In genomic region chr4:2497931-2498330, GRCh38 we compare ENCODE assay signal across 9 cellular contexts. TPM values are rescaled to one million over a fixed set of nuclear protein-coding genes. Genes with fewer than 3 reads are reported as not detected.
DNase-seq lines count a peak whose midpoint lies in the region; ATAC-seq and TF ChIP-seq lines count a peak whose summit lies in the region.
"Had no signal": no experiment of that assay in that cellular context is flagged by ENCODE, and none has a peak within 500 bp of the region (broad histone marks: within the 10 kb centered on the region; RNA-seq: fewer than 3 reads in every experiment).

No MANE protein-coding gene starts in this region.

- WGBS in gastroesophageal sphincter (ENCODE audit: low coverage in 1 of 2), 2 donors: 60 to 61% methylated on average over 3 to 4 of the region's 9 CpGs

- peaks cover 0 to 18% (median 0%) of the 10 kb centered on the region in 3 donors for H3K4me1 ChIP-seq in gastroesophageal sphincter

- POLR2A ChIA-PET in T-cell (lab: Charles Lee): no interaction called here
- POLR2A ChIA-PET in activated CD4-positive, alpha-beta memory T cell treated with anti-CD3 and anti-CD28 coated beads, Interleukin-2, amount 10 ng/mL, durations not matched to agents 7 days and 5 days (lab: Charles Lee): interaction anchor here (0.7 to 1.5 kb wide), 3 partner anchors 10 to 38 kb away, joined by 3 to 5 read pairs (median 3); no protein-coding TSS in a partner anchor
- POLR2A ChIA-PET in activated CD4-positive, alpha-beta T cell treated with anti-CD3 and anti-CD28 coated beads for 36 hours (lab: Charles Lee): interaction anchor here (0.7 kb wide), 1 partner anchor 9 kb away, joined by 3 read pairs; no protein-coding TSS in a partner anchor

- no peaks in the 10 kb centered on the region for H3K27me3 ChIP-seq in gastroesophageal sphincter

- TF ChIP-seq POLR2A in gastroesophageal sphincter (IDR thresholded peaks at IDR 0.05): no peak

- intact Hi-C loops in activated CD4-positive, alpha-beta T cell treated with anti-CD3 and anti-CD28 coated beads for 36 hours (cut with DNase I, micrococcal nuclease): no loop called here

- no peaks in the 10 kb centered on the region for H3K9me3 ChIP-seq in gastroesophageal sphincter

- no peak overlapping the region for H3K27ac ChIP-seq in gastroesophageal sphincter

- peaks cover 0 to 96% of the 10 kb centered on the region in 2 donors for H3K36me3 ChIP-seq in gastroesophageal sphincter

- no peak for TF ChIP-seq CTCF in gastroesophageal sphincter (IDR thresholded peaks at IDR 0.05)

- H3K4me3 Mint-ChIP-seq in T-cell: no peak overlapping the region
- no peak overlapping the region for H3K4me3 Mint-ChIP-seq in activated CD4-positive, alpha-beta memory T cell treated with anti-CD3 and anti-CD28 coated beads, Interleukin-2, amount 10 ng/mL, durations not matched to agents 7 days and 5 days
- H3K4me3 Mint-ChIP-seq in activated CD4-positive, alpha-beta T cell treated with anti-CD3 and anti-CD28 coated beads for 36 hours: no peak overlapping the region
- no peak overlapping the region for H3K4me3 Mint-ChIP-seq in activated CD8-positive, alpha-beta memory T cell treated with anti-CD3 and anti-CD28 coated beads, Interleukin-2, amount 10 ng/mL, durations not matched to agents 7 days and 5 days

- no peak overlapping the region for H3K4me3 ChIP-seq in gastroesophageal sphincter

- TF ChIP-seq EP300 in gastroesophageal sphincter (IDR thresholded peaks at IDR 0.05): no peak

- no peaks in the 10 kb centered on the region for H3K27me3 Mint-ChIP-seq in T-cell
- no peaks in the 10 kb centered on the region for H3K27me3 Mint-ChIP-seq in activated CD4-positive, alpha-beta memory T cell treated with anti-CD3 and anti-CD28 coated beads, Interleukin-2, amount 10 ng/mL, durations not matched to agents 7 days and 5 days
- H3K27me3 Mint-ChIP-seq in activated CD4-positive, alpha-beta T cell treated with anti-CD3 and anti-CD28 coated beads for 36 hours: no peaks in the 10 kb centered on the region
- no peaks in the 10 kb centered on the region for H3K27me3 Mint-ChIP-seq in activated CD8-positive, alpha-beta memory T cell treated with anti-CD3 and anti-CD28 coated beads, Interleukin-2, amount 10 ng/mL, durations not matched to agents 7 days and 5 days

- peaks cover 37% of the 10 kb centered on the region for H3K36me3 Mint-ChIP-seq in T-cell
- peaks cover 74% of the 10 kb centered on the region for H3K36me3 Mint-ChIP-seq in activated CD4-positive, alpha-beta memory T cell treated with anti-CD3 and anti-CD28 coated beads, Interleukin-2, amount 10 ng/mL, durations not matched to agents 7 days and 5 days (ENCODE audit: low read depth)
- peaks cover 52% of the 10 kb centered on the region for H3K36me3 Mint-ChIP-seq in activated CD4-positive, alpha-beta T cell treated with anti-CD3 and anti-CD28 coated beads for 36 hours (ENCODE audit: low read depth)
- H3K36me3 Mint-ChIP-seq in activated CD8-positive, alpha-beta memory T cell treated with anti-CD3 and anti-CD28 coated beads, Interleukin-2, amount 10 ng/mL, durations not matched to agents 7 days and 5 days: peaks cover 60% of the 10 kb centered on the region

- no peak overlapping the region for H3K27ac Mint-ChIP-seq in T-cell
- H3K27ac Mint-ChIP-seq in activated CD4-positive, alpha-beta memory T cell treated with anti-CD3 and anti-CD28 coated beads, Interleukin-2, amount 10 ng/mL, durations not matched to agents 7 days and 5 days: no peak overlapping the region
- H3K27ac Mint-ChIP-seq in activated CD4-positive, alpha-beta T cell treated with anti-CD3 and anti-CD28 coated beads for 36 hours: no peak overlapping the region
- H3K27ac Mint-ChIP-seq in activated CD8-positive, alpha-beta memory T cell treated with anti-CD3 and anti-CD28 coated beads, Interleukin-2, amount 10 ng/mL, durations not matched to agents 7 days and 5 days: no peak overlapping the region

- CTCF ChIA-PET in T-cell (lab: Charles Lee): no interaction called here
- CTCF ChIA-PET in activated CD4-positive, alpha-beta memory T cell treated with anti-CD3 and anti-CD28 coated beads, Interleukin-2, amount 10 ng/mL, durations not matched to agents 7 days and 5 days (lab: Charles Lee): no interaction called here
- CTCF ChIA-PET in activated CD4-positive, alpha-beta T cell treated with anti-CD3 and anti-CD28 coated beads for 36 hours (lab: Charles Lee): interaction anchor here (0.8 kb wide), 1 partner anchor 278 kb away, joined by 5 read pairs; no protein-coding TSS in a partner anchor
- CTCF ChIA-PET in activated CD8-positive, alpha-beta memory T cell treated with anti-CD3 and anti-CD28 coated beads, Interleukin-2, amount 10 ng/mL, durations not matched to agents 7 days and 5 days (lab: Charles Lee): no interaction called here

- peaks cover 4 to 11% (median 9%) of the 10 kb centered on the region in 3 donors for H3K4me1 Mint-ChIP-seq in T-cell
- H3K4me1 Mint-ChIP-seq in activated CD4-positive, alpha-beta memory T cell treated with anti-CD3 and anti-CD28 coated beads, Interleukin-2, amount 10 ng/mL, durations not matched to agents 7 days and 5 days: peaks cover 6% of the 10 kb centered on the region
- peaks cover 9% of the 10 kb centered on the region for H3K4me1 Mint-ChIP-seq in activated CD4-positive, alpha-beta T cell treated with anti-CD3 and anti-CD28 coated beads for 36 hours
- peaks cover 19% of the 10 kb centered on the region for H3K4me1 Mint-ChIP-seq in activated CD8-positive, alpha-beta memory T cell treated with anti-CD3 and anti-CD28 coated beads, Interleukin-2, amount 10 ng/mL, durations not matched to agents 7 days and 5 days

- ATAC-seq in GM18502 (IDR thresholded peaks at IDR 0.05; ENCODE audit: poor library complexity, unreplicated experiment) (peak; percentile 96), GM21360 (IDR thresholded peaks at IDR 0.05; ENCODE audit: unreplicated experiment) (peak; percentile 89), HG03139 (IDR thresholded peaks at IDR 0.05; ENCODE audit: unreplicated experiment) (peak; percentile 90), gastroesophageal sphincter (peak; percentile 60), T-cell (replicated peaks in 1 of 4) (no peak)
- no peak for ATAC-seq in activated CD4-positive, alpha-beta T cell treated with anti-CD3 and anti-CD28 coated beads for 36 hours
- ATAC-seq in activated CD8-positive, alpha-beta memory T cell treated with anti-CD3 and anti-CD28 coated beads, Interleukin-2, amount 10 ng/mL, durations not matched to agents 7 days and 5 days: no peak

- DNase-seq in T-cell: no peak
- no peak for DNase-seq in activated CD4-positive, alpha-beta memory T cell treated with anti-CD3 and anti-CD28 coated beads, Interleukin-2, amount 10 ng/mL, durations not matched to agents 7 days and 5 days
- no peak for DNase-seq in activated CD4-positive, alpha-beta T cell treated with anti-CD3 and anti-CD28 coated beads for 36 hours
- DNase-seq in activated CD8-positive, alpha-beta memory T cell treated with anti-CD3 and anti-CD28 coated beads, Interleukin-2, amount 10 ng/mL, durations not matched to agents 7 days and 5 days: no peak
- DNase-seq: DMS79 had no signal

- no peaks in the 10 kb centered on the region for H3K9me3 Mint-ChIP-seq in T-cell
- no peaks in the 10 kb centered on the region for H3K9me3 Mint-ChIP-seq in activated CD4-positive, alpha-beta memory T cell treated with anti-CD3 and anti-CD28 coated beads, Interleukin-2, amount 10 ng/mL, durations not matched to agents 7 days and 5 days
- no peaks in the 10 kb centered on the region for H3K9me3 Mint-ChIP-seq in activated CD4-positive, alpha-beta T cell treated with anti-CD3 and anti-CD28 coated beads for 36 hours (ENCODE audit: low read depth)
- H3K9me3 Mint-ChIP-seq in activated CD8-positive, alpha-beta memory T cell treated with anti-CD3 and anti-CD28 coated beads, Interleukin-2, amount 10 ng/mL, durations not matched to agents 7 days and 5 days (ENCODE audit: low read depth): no peaks in the 10 kb centered on the region

RNA-seq across cellular contexts. Expression of gene RNF4, which starts 29.0 kb away (rescaled TPM):
- 10 to 100 TPM; 30.2 to 64.3 (median 43.1) TPM for total RNA-seq in gastroesophageal sphincter
- total RNA-seq in T-cell: 100 to 1,000 TPM in 4 of 5 donors, 10 to 100 TPM in 1; 89.2 to 107 (median 104) TPM
- 100 to 1,000 TPM; 106 to 113 TPM for total RNA-seq in activated CD4-positive, alpha-beta memory T cell treated with anti-CD3 and anti-CD28 coated beads, Interleukin-2, amount 10 ng/mL, durations not matched to agents 7 days and 5 days
- 10 to 100 TPM; 87.5 to 94.1 TPM for total RNA-seq in activated CD4-positive, alpha-beta T cell treated with anti-CD3 and anti-CD28 coated beads for 36 hours
- total RNA-seq in activated CD8-positive, alpha-beta memory T cell treated with anti-CD3 and anti-CD28 coated beads, Interleukin-2, amount 10 ng/mL, durations not matched to agents 7 days and 5 days: 100 to 1,000 TPM; 108 to 116 TPM

RNA-seq across cellular contexts. Expression of gene FAM193A, which starts 38.5 kb away (rescaled TPM):
- total RNA-seq in gastroesophageal sphincter (10 to 100 TPM; 24.5 to 35.6 (median 30.2) TPM), T-cell (10 to 100 TPM; 41.6 to 46.8 (median 45.2) TPM)
- 10 to 100 TPM; 27.4 to 27.9 TPM for total RNA-seq in activated CD4-positive, alpha-beta memory T cell treated with anti-CD3 and anti-CD28 coated beads, Interleukin-2, amount 10 ng/mL, durations not matched to agents 7 days and 5 days
- total RNA-seq in activated CD4-positive, alpha-beta T cell treated with anti-CD3 and anti-CD28 coated beads for 36 hours: 10 to 100 TPM; 22.1 to 30.1 TPM
- 10 to 100 TPM; 30.0 to 37.9 TPM for total RNA-seq in activated CD8-positive, alpha-beta memory T cell treated with anti-CD3 and anti-CD28 coated beads, Interleukin-2, amount 10 ng/mL, durations not matched to agents 7 days and 5 days

Comparison
In these comparisons a context has a peak if more than half of its experiments do, and no peak if none do; other contexts are left out.
1. ATAC-seq: peak in GM18502 (single experiment), GM21360 (single experiment), HG03139 (single experiment) and gastroesophageal sphincter (single experiment); none in T-cell (0 of 4), activated CD4-positive, alpha-beta T cell treated with anti-CD3 and anti-CD28 coated beads for 36 hours (single experiment) and activated CD8-positive, alpha-beta memory T cell treated with anti-CD3 and anti-CD28 coated beads, Interleukin-2, amount 10 ng/mL, durations not matched to agents 7 days and 5 days (single experiment).
2. POLR2A ChIA-PET loops: an anchor here in activated CD4-positive, alpha-beta memory T cell treated with anti-CD3 and anti-CD28 coated beads, Interleukin-2, amount 10 ng/mL, durations not matched to agents 7 days and 5 days (0.7 to 1.5 kb wide) and activated CD4-positive, alpha-beta T cell treated with anti-CD3 and anti-CD28 coated beads for 36 hours (0.7 kb wide); none called in T-cell.